In genomic region chr4:60461551-60461950, GRCh38 we compare ENCODE assay signal across 34 cellular contexts.
"Had no signal": no experiment of that assay in that cellular context is flagged by ENCODE, and none has a peak within 500 bp of the region (broad histone marks: within the 10 kb centered on the region; RNA-seq: fewer than 3 reads in every experiment).

No MANE protein-coding gene starts in this region.

- H3K9ac ChIP-seq: KMS-11 had no signal

- DNase-seq: Karpas-422, Kasumi-1, MG63, MM.1S, MV-4-11, NCI-H1048, NCI-H1092, NCI-H1092 treated with DMSO at 0.1 percent for 48 hours, NCI-H1105, NCI-H1105 treated with DMSO at 0.1 percent for 48 hours, NCI-H1417, NCI-H1417 treated with DMSO at 0.1 percent for 48 hours, NCI-H1436, NCI-H1436 treated with DMSO at 0.1 percent for 48 hours, NCI-H146, NCI-H1694, NCI-H1694 treated with DMSO at 0.1 percent for 48 hours, NCI-H187, NCI-H187 treated with DMSO at 0.1 percent for 48 hours, NCI-H1930, NCI-H2029, NCI-H2029 treated with DMSO at 0.1 percent for 48 hours, NCI-H2081, NCI-H2081 treated with DMSO at 0.1 percent for 48 hours, NCI-H2107, NCI-H2171, NCI-H2171 treated with DMSO at 0.1 percent for 48 hours, NCI-H2227 treated with DMSO at 0.1 percent for 48 hours, NCI-H226, NCI-H345, NCI-H446, NCI-H446 treated with DMSO at 0.1 percent for 48 hours, NCI-H510A had no signal

- H3K4me2 ChIP-seq: KMS-11 had no signal

- H3K27ac ChIP-seq: KMS-11 had no signal

- H3K27me3 ChIP-seq: MG63 had no signal

- H3K36me3 ChIP-seq: MG63 had no signal

- H3K9me3 ChIP-seq: MG63 had no signal

- H3K4me3 ChIP-seq: MG63 had no signal
